ENCODE assay signal across 9 cellular contexts in genomic region chr17:18463864-18464263, GRCh38. TPM values are rescaled to one million over a fixed set of nuclear protein-coding genes. Genes with fewer than 3 reads are reported as not detected.
"Had no signal": no experiment of that assay in that cellular context is flagged by ENCODE, and none has a peak within 500 bp of the region (broad histone marks: within the 10 kb centered on the region; RNA-seq: fewer than 3 reads in every experiment).

No MANE protein-coding gene starts in this region.

RNA-seq across cellular contexts. Expression of gene LGALS9C, which starts 12.7 kb away (rescaled TPM):
- total RNA-seq: activated CD4-positive, alpha-beta T cell treated with anti-CD3 and anti-CD28 coated beads for 36 hours; activated CD4-positive, alpha-beta T cell treated with anti-CD3 and anti-CD28 coated beads, Interleukin-2, amount 10 ng/mL, durations not matched to agents 24 days and 14 days; activated CD8-positive, alpha-beta memory T cell treated with anti-CD3 and anti-CD28 coated beads for 36 hours; activated T-helper 1 cell treated with anti-CD3 and anti-CD28 coated beads, Interleukin-12 subunit alpha, Interleukin-12 subunit beta, Interleukin-2, Interleukin-4 antibody, amounts not matched to agents 30 ng/mL and 10 ng/mL and 1 ng/mL, durations not matched to agents 14 hours and 24 hours and 36 hours; aorta; body of pancreas; dermis microvascular lymphatic vessel endothelial cell; glomerular endothelial cell had no signal
- polyA plus RNA-seq: heart right ventricle had no signal
